20 cellular contexts compared by ENCODE assay signal in genomic region chr2:174568425-174568824, GRCh38. TPM values are rescaled to one million over a fixed set of nuclear protein-coding genes. Genes with fewer than 3 reads are reported as not detected.
DNase-seq lines count a peak whose midpoint lies in the region; ATAC-seq and TF ChIP-seq lines count a peak whose summit lies in the region.
"Had no signal": no experiment of that assay in that cellular context is flagged by ENCODE, and none has a peak within 500 bp of the region (broad histone marks: within the 10 kb centered on the region; RNA-seq: fewer than 3 reads in every experiment).

No MANE protein-coding gene starts in this region.

- no peak overlapping the region for H3K4me3 Mint-ChIP-seq in CD4-positive, alpha-beta memory T cell
- H3K4me3 Mint-ChIP-seq in effector memory CD8-positive, alpha-beta T cell = no peak overlapping the region
- H3K4me3 Mint-ChIP-seq: dendritic cell treated with granulocyte-macrophage colony-stimulating factor and Interleukin-4, amounts not matched to agents 40 ng/mL and 50 ng/mL, for 4 days had no signal

- DNase-seq in CD4-positive, alpha-beta memory T cell = no peak
- DNase-seq in NCI-H524 treated with DMSO at 0.1 percent for 48 hours (lab: John Stamatoyannopoulos, UW) (peak; percentile 40), SIG-M5 treated with dmso at 0.1 percent for 504 hours (lab: John Stamatoyannopoulos, UW; ENCODE audit: unreplicated experiment) (no peak), upper lobe of left lung (no peak), NCI-H510A (lab: John Stamatoyannopoulos, UW) (no peak)
- no peak for DNase-seq in effector memory CD8-positive, alpha-beta T cell
- DNase-seq: activated CD4-positive, alpha-beta T cell treated with anti-CD3 and anti-CD28 coated beads, Interleukin-2, amount 50 U/mL, for 48 hours; activated gamma-delta T cell; DMS79 treated with DMSO at 0.1 percent for 48 hours; left ventricle myocardium superior; NCI-H345; posterior cingulate gyrus; SK-N-SH; trophoblast cell had no signal

- TF ChIP-seq CTCF in upper lobe of left lung (IDR thresholded peaks at IDR 0.05) = no peak

- no peak overlapping the region for H3K4me3 ChIP-seq in CD4-positive, alpha-beta memory T cell (ENCODE audit: low read length in 2 of 2)
- H3K4me3 ChIP-seq in upper lobe of left lung = no peak overlapping the region
- H3K4me3 ChIP-seq: BLaER1, skin epidermis had no signal

- peaks cover 27% of the 10 kb centered on the region for H3K4me1 ChIP-seq in CD4-positive, alpha-beta memory T cell (ENCODE audit: insufficient read depth, low read length)
- H3K4me1 ChIP-seq in upper lobe of left lung = peaks cover 1 to 2% (median 2%) of the 10 kb centered on the region in 4 donors
- H3K4me1 ChIP-seq: BLaER1 had no signal

- no peaks in the 10 kb centered on the region for H3K9me3 ChIP-seq in CD4-positive, alpha-beta memory T cell (ENCODE audit: control insufficient read depth in 1 of 2, low read length in 2 of 2)
- no peaks in the 10 kb centered on the region for H3K9me3 ChIP-seq in upper lobe of left lung
- H3K9me3 ChIP-seq: BLaER1, SK-N-SH had no signal

- peaks cover 70 to 86% of the 10 kb centered on the region in 2 donors for H3K36me3 Mint-ChIP-seq in CD4-positive, alpha-beta memory T cell
- H3K36me3 Mint-ChIP-seq in effector memory CD8-positive, alpha-beta T cell (ENCODE audit: insufficient read depth) = peaks cover 97% of the 10 kb centered on the region

- ATAC-seq in GM18511 (IDR thresholded peaks at IDR 0.05; ENCODE audit: unreplicated experiment) = peak; percentile 46
- ATAC-seq in effector memory CD8-positive, alpha-beta T cell (replicated peaks) = no peak
- no peak for ATAC-seq in HG03025 (IDR thresholded peaks at IDR 0.05; ENCODE audit: low FRiP score, unreplicated experiment)
- ATAC-seq in upper lobe of left lung (ENCODE audit: low FRiP score in 2 of 2) = no peak
- ATAC-seq: left ventricle myocardium superior, Panc1 had no signal

- no peak for TF ChIP-seq POLR2A in upper lobe of left lung (IDR thresholded peaks at IDR 0.05)

- H3K36me3 ChIP-seq in CD4-positive, alpha-beta memory T cell (ENCODE audit: insufficient read depth, low read length) = peaks cover 88% of the 10 kb centered on the region
- peaks cover 8 to 75% (median 38%) of the 10 kb centered on the region in 4 donors for H3K36me3 ChIP-seq in upper lobe of left lung

- H3K9me3 Mint-ChIP-seq in CD4-positive, alpha-beta memory T cell = no peaks in the 10 kb centered on the region
- no peaks in the 10 kb centered on the region for H3K9me3 Mint-ChIP-seq in effector memory CD8-positive, alpha-beta T cell
- H3K9me3 Mint-ChIP-seq: dendritic cell treated with granulocyte-macrophage colony-stimulating factor and Interleukin-4, amounts not matched to agents 40 ng/mL and 50 ng/mL, for 4 days had no signal

- peaks cover 24 to 51% (median 40%) of the 10 kb centered on the region in 4 donors for H3K4me1 Mint-ChIP-seq in CD4-positive, alpha-beta memory T cell
- H3K4me1 Mint-ChIP-seq in effector memory CD8-positive, alpha-beta T cell (ENCODE audit: low read depth in 2 of 2) = peaks cover 31 to 51% of the 10 kb centered on the region in 2 donors

- no peak overlapping the region for H3K27ac ChIP-seq in CD4-positive, alpha-beta memory T cell (ENCODE audit: low read depth, low read length)
- no peak overlapping the region for H3K27ac ChIP-seq in upper lobe of left lung
- H3K27ac ChIP-seq: BLaER1 had no signal

- H3K27me3 Mint-ChIP-seq in CD4-positive, alpha-beta memory T cell = no peaks in the 10 kb centered on the region
- H3K27me3 Mint-ChIP-seq in effector memory CD8-positive, alpha-beta T cell = no peaks in the 10 kb centered on the region
- H3K27me3 Mint-ChIP-seq: dendritic cell treated with granulocyte-macrophage colony-stimulating factor and Interleukin-4, amounts not matched to agents 40 ng/mL and 50 ng/mL, for 4 days had no signal

- POLR2A ChIA-PET in CD4-positive, alpha-beta memory T cell (lab: Charles Lee; ENCODE audit: partially characterized antibody) = interaction anchor here (0.7 to 9.6 kb wide), 4 partner anchors 12 to 35 kb away, joined by 3 to 53 read pairs (median 6); partner anchors contain the start of gene WIPF1

- intact Hi-C loops in CD4-positive, alpha-beta memory T cell (cut with micrococcal nuclease) = loop anchor here (2.0 to 5.0 kb wide), 3 partner anchors 14 to 34 kb away; no protein-coding TSS in a partner anchor

- peak overlapping the region in 5 of 7 donors; percentile 8 to 77 (median 42) for H3K27ac Mint-ChIP-seq in CD4-positive, alpha-beta memory T cell
- peak overlapping the region; percentile 58 to 78 for H3K27ac Mint-ChIP-seq in effector memory CD8-positive, alpha-beta T cell
- H3K27ac Mint-ChIP-seq: dendritic cell treated with granulocyte-macrophage colony-stimulating factor and Interleukin-4, amounts not matched to agents 40 ng/mL and 50 ng/mL, for 4 days had no signal

- CTCF ChIA-PET in CD4-positive, alpha-beta memory T cell (lab: Charles Lee; ENCODE audit: partially characterized antibody) = interaction anchor here (1.3 to 26.1 kb wide), 4 partner anchors 10 to 129 kb away, joined by 4 to 430 read pairs (median 6); partner anchors contain the start of gene WIPF1

- H3K27me3 ChIP-seq in CD4-positive, alpha-beta memory T cell (ENCODE audit: insufficient read depth, low read length) = no peaks in the 10 kb centered on the region
- no peaks in the 10 kb centered on the region for H3K27me3 ChIP-seq in upper lobe of left lung
- H3K27me3 ChIP-seq: BLaER1 had no signal

- TF ChIP-seq EP300 in upper lobe of left lung (IDR thresholded peaks at IDR 0.05) = no peak

RNA-seq across cellular contexts. Expression of gene WIPF1, which starts 29.2 kb away (rescaled TPM):
- 100 to 1,000 TPM; 483 to 484 TPM for total RNA-seq in CD4-positive, alpha-beta memory T cell
- 100 to 1,000 TPM in 1 of 2 donors, 10 to 100 TPM in 1; 79.2 to 169 TPM for polyA plus RNA-seq in CD4-positive, alpha-beta memory T cell
- total RNA-seq in upper lobe of left lung = 10 to 100 TPM; 25.1 to 79.0 (median 48.9) TPM

Comparison
In these comparisons a context has a peak if more than half of its experiments do, and no peak if none do; other contexts are left out.
1. RNA of gene WIPF1, which starts 29.2 kb away (total RNA-seq): 483 to 484 TPM in CD4-positive, alpha-beta memory T cell; 25.1 to 79.0 TPM in upper lobe of left lung; every median in the first group is over 4 times any median in the second.